ENCODE assay signal across 12 cellular contexts in the genomic region with DNA sequence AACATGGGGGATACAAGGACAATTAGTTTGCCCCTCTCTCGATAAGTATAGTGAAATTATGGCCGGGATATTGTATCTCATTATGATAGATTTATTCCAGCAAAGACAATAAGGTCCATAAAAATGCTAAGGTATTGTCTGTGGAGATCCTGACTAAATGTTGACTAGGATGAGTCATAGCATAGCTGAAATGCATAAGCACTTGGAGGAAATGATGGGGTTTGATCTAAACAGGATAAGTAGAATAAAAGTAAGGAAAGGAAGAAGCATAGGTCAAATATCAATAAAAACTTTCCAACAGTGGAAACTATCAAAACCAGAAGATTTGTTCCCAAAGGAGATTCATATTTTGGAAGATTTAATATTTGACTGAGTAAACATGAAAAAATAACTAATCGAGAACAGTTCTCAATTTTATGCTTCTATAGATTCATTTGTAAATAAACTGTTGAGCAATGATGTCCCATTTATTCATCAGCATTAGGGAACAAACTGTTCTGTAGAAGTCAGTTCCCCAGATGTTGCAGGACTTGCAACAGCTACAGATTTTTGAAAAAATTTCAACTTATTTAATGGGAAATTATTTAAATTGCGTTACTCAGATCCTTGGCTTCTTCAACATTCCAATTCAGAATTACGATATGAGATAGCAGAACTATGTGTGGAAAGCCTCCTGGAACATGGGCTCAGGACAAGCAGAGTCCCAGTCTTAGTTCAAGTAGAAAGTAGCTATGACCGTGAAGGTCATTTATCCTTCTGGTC.
A peak's percentile ranks its signal among the peaks of the same experiment; 100 is the strongest.
DNase-seq lines count a peak whose midpoint lies in the region; ATAC-seq, FAIRE-seq and TF ChIP-seq lines count a peak whose summit lies in the region.
"Had no signal": no experiment of that assay in that cellular context is flagged by ENCODE, and none has a peak within 500 bp of the region (broad histone marks: within the 10 kb centered on the region; RNA-seq: fewer than 3 reads in every experiment).

No MANE protein-coding gene starts in this region.

- peak; percentile 22 for DNase-seq in AG08395 (ENCODE audit: low spot score)
- DNase-seq in HS-5 (ENCODE audit: low read depth): peak; percentile 59
- no peak for DNase-seq in K562 (ENCODE audit: extremely low read depth in 1 of 4, low spot score in 3 of 4)
- DNase-seq in glomerular endothelial cell (ENCODE audit: extremely low read depth, low read depth, low spot score): peak; percentile 57
- DNase-seq in activated CD8-positive, alpha-beta memory T cell treated with anti-CD3 and anti-CD28 coated beads for 24 hours: no peak
- no peak for DNase-seq in G401 (ENCODE audit: low spot score)
- DNase-seq: activated CD8-positive, alpha-beta T cell treated with anti-CD3 and anti-CD28 coated beads, Interleukin-2, amount 10 ng/mL, durations not matched to agents 7 days and 5 days; BE2C; islet precursor cell had no signal

- 0% methylated on average over 6 of the region's 6 CpGs for WGBS in K562 (ENCODE audit: insufficient coverage, low coverage, missing lambda C conversion rate)

- ATAC-seq in K562 (no peak), HG02610 (IDR thresholded peaks at IDR 0.05; ENCODE audit: unreplicated experiment) (no peak), HG03139 (IDR thresholded peaks at IDR 0.05; ENCODE audit: unreplicated experiment) (no peak)
- ATAC-seq: activated CD8-positive, alpha-beta T cell treated with anti-CD3 and anti-CD28 coated beads, Interleukin-2, amount 10 ng/mL, durations not matched to agents 7 days and 5 days had no signal

- no peaks in the 10 kb centered on the region for H3K36me3 ChIP-seq in K562 (ENCODE audit: control insufficient read depth, insufficient read depth, low read length)
- H3K36me3 ChIP-seq: BE2C, SJSA1 had no signal

- no peaks in the 10 kb centered on the region for H3K79me2 ChIP-seq in K562 (ENCODE audit: control insufficient read depth, insufficient read depth, low read length)

- H3K27me3 ChIP-seq in K562 (ENCODE audit: control insufficient read depth in 2 of 2, insufficient read depth in 2 of 2, low read length in 2 of 2): no peaks in the 10 kb centered on the region; a peak in 1 of 5 replicates
- H3K27me3 ChIP-seq: SJSA1 had no signal

- FAIRE-seq in K562 (lab: Jason Lieb, UNC): no peak

- H4K20me1 ChIP-seq in K562 (replicated peaks; ENCODE audit: control insufficient read depth, insufficient read depth, low read length): no peaks in the 10 kb centered on the region

- no peak for TF ChIP-seq EP300 in K562 (IDR thresholded peaks at IDR 0.05; ENCODE audit: low read length)

- H3K9me3 ChIP-seq in K562 (replicated peaks; ENCODE audit: control insufficient read depth, insufficient read depth, low read depth, low read length): no peaks in the 10 kb centered on the region
- H3K9me3 ChIP-seq: BE2C, SJSA1 had no signal

- no peak overlapping the region for H3K27ac ChIP-seq in K562 (ENCODE audit: extremely low read depth, low read depth, low read length)
- H3K27ac ChIP-seq: SJSA1 had no signal

- POLR2A ChIA-PET in K562 (lab: Yijun Ruan, JAX): interaction anchor here (1.2 kb wide), 1 partner anchor 11 kb away, joined by 5 read pairs; no protein-coding TSS in a partner anchor

- TF ChIP-seq RAD21 in K562 (CRISPR knock-in tag; conservative IDR thresholded peaks at IDR 0.05 in 1 of 2, IDR thresholded peaks at IDR 0.05 in 1 of 2): no peak

- H3K4me2 ChIP-seq in K562 (ENCODE audit: insufficient read depth, low read length): no peak overlapping the region

- H3K4me3 ChIP-seq in K562: no peak overlapping the region
- H3K4me3 ChIP-seq: SJSA1 had no signal

- in situ Hi-C loops in K562 (cut with MboI) (no loop called here), G401 (cut with HindIII; ENCODE audit: low sequenced_read_pairs) (no loop called here)

- H2AFZ ChIP-seq in K562 (ENCODE audit: low read depth, low read length): no peak overlapping the region

- intact Hi-C loops in K562 (cut with micrococcal nuclease): no loop called here

- no peaks in the 10 kb centered on the region for H3K4me1 ChIP-seq in K562 (replicated peaks in 1 of 2; ENCODE audit: control insufficient read depth in 2 of 2, insufficient read depth in 2 of 2, low read length in 2 of 2)
- H3K4me1 ChIP-seq: BE2C had no signal

- CTCF ChIA-PET in K562 (lab: Yijun Ruan, JAX; ENCODE audit: low intra/inter-chr PET ratio): no interaction called here

- no peaks in the 10 kb centered on the region for H3K9me1 ChIP-seq in K562 (ENCODE audit: control insufficient read depth, insufficient read depth, low read length)

- H3K9ac ChIP-seq in K562 (ENCODE audit: insufficient read depth in 1 of 2, low read depth in 2 of 2, low read length in 2 of 2): no peak overlapping the region

- TF ChIP-seq CTCF in K562 (IDR thresholded peaks at IDR 0.05 in 2 of 3, conservative IDR thresholded peaks at IDR 0.05 in 1 of 3; ENCODE audit: insufficient read depth in 2 of 3, low read depth in 1 of 3, low read length in 3 of 3): no peak

- no peak for TF ChIP-seq POLR2A in K562 (conservative IDR thresholded peaks at IDR 0.05)

- no TSS peak for BruUV-seq in K562 (replicated peaks; lab: Mats Ljungman, UMichigan)

TF ChIP-seq in K562, 482 proteins besides CTCF, POLR2A, EP300 and RAD21:
- TF ChIP-seq SMARCB1 (IDR thresholded peaks at IDR 0.05; ENCODE audit: insufficient read length, low read depth) (no peak), FOSL1 (tag; conservative IDR thresholded peaks at IDR 0.05) (peak; percentile 55), ZNF140 (CRISPR knock-in tag; IDR thresholded peaks at IDR 0.05) (no peak)
TF ChIP-seq in K562: peak in this region for 1.

Comparison
In these comparisons a context has a peak if more than half of its experiments do, and no peak if none do; other contexts are left out.
1. DNase-seq: peak in AG08395 (single experiment), HS-5 (single experiment) and glomerular endothelial cell (single experiment); none in K562 (0 of 4), activated CD8-positive, alpha-beta memory T cell treated with anti-CD3 and anti-CD28 coated beads for 24 hours (single experiment) and G401 (single experiment).